18 cellular contexts compared by ENCODE assay signal in the genomic region with DNA sequence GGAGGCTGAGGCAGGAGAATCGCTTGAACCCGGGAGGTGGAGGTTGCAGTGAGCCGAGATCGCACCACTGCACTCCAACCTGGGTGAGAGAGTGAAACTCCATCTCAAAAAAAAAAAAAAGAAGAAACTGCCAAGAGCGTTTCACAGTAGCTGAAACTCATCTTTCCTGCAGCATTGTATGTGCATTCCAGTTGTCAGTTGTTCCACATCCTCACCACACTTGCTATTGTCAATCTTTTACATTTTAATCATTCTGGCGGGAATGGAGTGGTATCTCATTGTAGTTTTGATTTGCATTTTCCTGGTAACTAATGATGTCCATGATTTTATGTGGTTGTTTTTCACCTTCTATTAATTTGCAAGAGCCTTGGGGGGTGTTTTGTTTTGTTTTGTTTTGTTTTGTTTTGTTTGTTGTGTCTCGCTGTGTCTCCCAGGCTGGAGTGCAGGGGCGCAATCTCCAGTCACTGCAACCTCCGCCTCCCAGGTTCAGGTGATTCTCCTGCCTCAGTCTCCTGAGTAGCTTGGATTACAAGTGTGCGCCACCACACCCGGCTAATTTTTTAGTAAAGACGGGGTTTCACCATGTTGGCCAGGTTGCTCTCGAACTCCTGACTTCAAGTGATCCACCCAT.
"Had no signal": no experiment of that assay in that cellular context is flagged by ENCODE, and none has a peak within 500 bp of the region (broad histone marks: within the 10 kb centered on the region; RNA-seq: fewer than 3 reads in every experiment).

No MANE protein-coding gene starts in this region.

- H3K4me1 ChIP-seq: esophagus muscularis mucosa, gastroesophageal sphincter, transverse colon, uterus had no signal

- H3K27ac Mint-ChIP-seq: stimulated activated naive CD8-positive, alpha-beta T cell treated with anti-CD3 and anti-CD28 coated beads, Interleukin-15, Interleukin-2, amounts not matched to agents 100 ng/mL and 50 ng/mL, for 24 hours had no signal

- H3K9me3 Mint-ChIP-seq: naive thymus-derived CD4-positive, alpha-beta T cell; stimulated activated naive CD8-positive, alpha-beta T cell treated with anti-CD3 and anti-CD28 coated beads, Interleukin-15, Interleukin-2, amounts not matched to agents 100 ng/mL and 50 ng/mL, for 24 hours had no signal

- DNase-seq: effector memory CD4-positive, alpha-beta T cell; foreskin fibroblast; glutamatergic neuron; kidney glomerular epithelial cell; mesendoderm; naive thymus-derived CD4-positive, alpha-beta T cell; posterior cingulate gyrus; small intestine; stimulated activated CD4-positive, alpha-beta T cell treated with anti-CD3 and anti-CD28 coated beads, Interleukin-12 subunit alpha, Interleukin-12 subunit beta, amount 100 ng/mL, for 4 hours; transverse colon; uterus had no signal

- H3K4me3 ChIP-seq: esophagus muscularis mucosa, gastroesophageal sphincter, thoracic aorta, transverse colon, uterus had no signal

- H3K27me3 Mint-ChIP-seq: stimulated activated naive CD8-positive, alpha-beta T cell treated with anti-CD3 and anti-CD28 coated beads, Interleukin-15, Interleukin-2, amounts not matched to agents 100 ng/mL and 50 ng/mL, for 24 hours had no signal

- H3K9me3 ChIP-seq: esophagus muscularis mucosa, gastroesophageal sphincter, neutrophil, thoracic aorta, transverse colon, uterus had no signal

- H3K36me3 ChIP-seq: esophagus muscularis mucosa, gastroesophageal sphincter, neutrophil, thoracic aorta, transverse colon, uterus had no signal

- ATAC-seq: gastroesophageal sphincter; naive thymus-derived CD4-positive, alpha-beta T cell; sciatic nerve had no signal

- H3K27ac ChIP-seq: epithelial cell of prostate, esophagus muscularis mucosa, gastroesophageal sphincter, neutrophil, thoracic aorta, transverse colon, uterus had no signal

- H3K27me3 ChIP-seq: esophagus muscularis mucosa, gastroesophageal sphincter, neutrophil, transverse colon, uterus had no signal

- H3K4me3 Mint-ChIP-seq: naive thymus-derived CD4-positive, alpha-beta T cell; stimulated activated naive CD8-positive, alpha-beta T cell treated with anti-CD3 and anti-CD28 coated beads, Interleukin-15, Interleukin-2, amounts not matched to agents 100 ng/mL and 50 ng/mL, for 24 hours had no signal
